In genomic region chr10:72332423-72333110, GRCh38 we compare ENCODE assay signal across 9 cellular contexts. TPM values are rescaled to one million over a fixed set of nuclear protein-coding genes. Genes with fewer than 3 reads are reported as not detected.
DNase-seq lines count a peak whose midpoint lies in the region; ATAC-seq, FAIRE-seq and TF ChIP-seq lines count a peak whose summit lies in the region.
"Had no signal": no experiment of that assay in that cellular context is flagged by ENCODE, and none has a peak within 500 bp of the region (broad histone marks: within the 10 kb centered on the region; RNA-seq: fewer than 3 reads in every experiment).

No MANE protein-coding gene starts in this region.

- intact Hi-C loops in mammary epithelial cell (cut with micrococcal nuclease) (no loop called here), natural killer cell (cut with micrococcal nuclease) (loop anchor here (1.0 kb wide), 1 partner anchor 72 kb away; no protein-coding TSS in a partner anchor)

- H3K4me3 ChIP-seq in ACC112 (ENCODE audit: low read depth, low read length) (no peak overlapping the region), Karpas-422 (ENCODE audit: low read length) (peak overlapping the region; percentile 60; the same call in 1 of the 2 replicates), mammary epithelial cell (replicated peaks in 1 of 3; ENCODE audit: insufficient read depth in 1 of 3, low read depth in 2 of 3, low read length in 3 of 3) (no peak overlapping the region)

- FAIRE-seq in GM19239 (lab: Jason Lieb, UNC), result no peak
- FAIRE-seq: islet of Langerhans had no signal

- H3K36me3 ChIP-seq in ACC112 (ENCODE audit: insufficient read depth, low read length) (peaks cover under 1% of the 10 kb centered on the region; the same call in 1 of the 2 replicates), Karpas-422 (ENCODE audit: insufficient read depth, low read length) (peaks cover 10% of the 10 kb centered on the region; the same call in 1 of the 2 replicates), mammary epithelial cell (ENCODE audit: insufficient read depth, low read length) (peaks cover 5% of the 10 kb centered on the region)

- peaks cover 53% of the 10 kb centered on the region for H3K4me1 ChIP-seq in ACC112 (ENCODE audit: control insufficient read depth, insufficient read depth, low read length, unreplicated experiment)
- peaks cover 93% of the 10 kb centered on the region for H3K4me1 ChIP-seq in Karpas-422 (ENCODE audit: low read length)
- peaks cover 87% of the 10 kb centered on the region for H3K4me1 ChIP-seq in mammary epithelial cell (ENCODE audit: insufficient read depth, low read length)

- CTCF ChIA-PET in mammary epithelial cell (lab: Charles Lee; ENCODE audit: low non-redundant PET), result no interaction called here

- H3K79me2 ChIP-seq in ACC112 (ENCODE audit: control insufficient read depth, insufficient read depth, low read length, unreplicated experiment), result no peaks in the 10 kb centered on the region
- no peaks in the 10 kb centered on the region for H3K79me2 ChIP-seq in Karpas-422 (ENCODE audit: low read length)
- peaks cover 23% of the 10 kb centered on the region for H3K79me2 ChIP-seq in mammary epithelial cell (ENCODE audit: insufficient read depth, low read length)

- H2AFZ ChIP-seq in ACC112 (ENCODE audit: low read length, unreplicated experiment), result no peak overlapping the region
- no peak overlapping the region for H2AFZ ChIP-seq in Karpas-422 (ENCODE audit: low read length)
- no peak overlapping the region for H2AFZ ChIP-seq in mammary epithelial cell (ENCODE audit: low read depth, low read length)

- peak overlapping the region; percentile 96 to 97 for H3K27ac Mint-ChIP-seq in natural killer cell

- dilution Hi-C loops in mammary epithelial cell (cut with HindIII; ENCODE audit: low sequenced_read_pairs), result loop anchor here (25.0 kb wide), 2 partner anchors 195 to 370 kb away; partner anchors contain the start of gene CHST3

- peak overlapping the region; percentile 65 for H3K4me3 Mint-ChIP-seq in natural killer cell

- 92% methylated on average over 6 of the region's 12 CpGs for WGBS in mammary epithelial cell (ENCODE audit: low coverage, missing lambda C conversion rate)

- H3K36me3 Mint-ChIP-seq in natural killer cell, result no peaks in the 10 kb centered on the region

- H3K27me3 Mint-ChIP-seq in natural killer cell (ENCODE audit: low read depth in 2 of 2), result no peaks in the 10 kb centered on the region

- TSS peak; percentile 53 for BruUV-seq in mammary epithelial cell (replicated peaks; lab: Mats Ljungman, UMichigan)

- H3K4me2 ChIP-seq in Karpas-422 (ENCODE audit: low read depth, low read length, poor library complexity, severe bottlenecking) (peak overlapping the region; percentile 71), mammary epithelial cell (ENCODE audit: insufficient read depth, low read depth, low read length) (peak overlapping the region; percentile 50)

- DNase-seq in Karpas-422 (no peak), mammary epithelial cell (no peak), natural killer cell (no peak), foreskin melanocyte (no peak), GM19239 (ENCODE audit: insufficient read length, low spot score) (no peak)

- H3K27ac ChIP-seq in ACC112 (ENCODE audit: low read depth, low read length) (peak overlapping the region; percentile 96), Karpas-422 (ENCODE audit: low read length) (peak overlapping the region; percentile 97), mammary epithelial cell (ENCODE audit: insufficient read depth, low read depth, low read length) (peak overlapping the region; percentile 88)

- H3K27me3 ChIP-seq in ACC112 (ENCODE audit: insufficient read depth, low read length), result no peaks in the 10 kb centered on the region
- H3K27me3 ChIP-seq in Karpas-422 (ENCODE audit: low read length), result no peaks in the 10 kb centered on the region
- no peaks in the 10 kb centered on the region for H3K27me3 ChIP-seq in mammary epithelial cell (ENCODE audit: insufficient read depth, low read length)

- H3K9me3 ChIP-seq in Karpas-422 (ENCODE audit: low read length) (no peaks in the 10 kb centered on the region), mammary epithelial cell (replicated peaks; ENCODE audit: insufficient read depth, low read length) (no peaks in the 10 kb centered on the region)

- no peaks in the 10 kb centered on the region for H4K20me1 ChIP-seq in Karpas-422 (ENCODE audit: insufficient read depth, low read depth, low read length)
- no peaks in the 10 kb centered on the region for H4K20me1 ChIP-seq in mammary epithelial cell (ENCODE audit: insufficient read depth, low read length)

- H3K9ac ChIP-seq in Karpas-422 (ENCODE audit: low read length) (peak overlapping the region; percentile 95), mammary epithelial cell (ENCODE audit: insufficient read depth, low read length) (peak overlapping the region; percentile 41)

- ATAC-seq in natural killer cell (no peak), HG03460 (IDR thresholded peaks at IDR 0.05; ENCODE audit: unreplicated experiment) (no peak), GM18907 (IDR thresholded peaks at IDR 0.05; ENCODE audit: unreplicated experiment) (no peak)

- TF ChIP-seq CTCF in mammary epithelial cell (conservative IDR thresholded peaks at IDR 0.05 in 1 of 2, IDR thresholded peaks at IDR 0.05 in 1 of 2; ENCODE audit: extremely low read depth in 1 of 2, insufficient read depth in 1 of 2, low read depth in 1 of 2, low read length in 2 of 2) (no peak), natural killer cell (IDR thresholded peaks at IDR 0.05) (no peak)

- peaks cover 81 to 92% of the 10 kb centered on the region in 2 donors for H3K4me1 Mint-ChIP-seq in natural killer cell

- H3K9me3 Mint-ChIP-seq in natural killer cell, result no peaks in the 10 kb centered on the region

- H3K9me2 ChIP-seq in Karpas-422 (replicated peaks; ENCODE audit: insufficient read depth, low read length), result no peaks in the 10 kb centered on the region

- in situ Hi-C loops in mammary epithelial cell (cut with MboI; ENCODE audit: low sequenced_read_pairs in 2 of 2), result loop anchor here (10.0 to 25.0 kb wide), 3 partner anchors 58 to 420 kb away; partner anchors contain the start of gene DDIT4 (in 1 of the 2)

RNA-seq across cellular contexts. Expression of gene DNAJB12, which starts 22.2 kb away (rescaled TPM):
- total RNA-seq in Karpas-422 (2014; rRNA removed; shearing (Covaris generic); ENCODE audit: low replicate concordance), result 36.1 and 37.4 TPM in 2 replicates
- total RNA-seq in mammary epithelial cell (10 to 100 TPM; 57.7 to 98.4 TPM), natural killer cell (10 to 100 TPM; 47.3 to 54.2 (median 48.7) TPM)
- 58.9 TPM for polyA plus RNA-seq in mammary epithelial cell
- polyA minus RNA-seq in mammary epithelial cell, result 60.1 TPM

RNA-seq across cellular contexts. Expression of gene DDIT4, which starts 58.8 kb away (rescaled TPM):
- total RNA-seq in Karpas-422 (2014; rRNA removed; shearing (Covaris generic); ENCODE audit: low replicate concordance), result 331 and 583 TPM in 2 replicates
- total RNA-seq in mammary epithelial cell, result 1,000 to 10,000 TPM in 1 of 2 donors, 100 to 1,000 TPM in 1; 772 to 1,235 TPM
- 542 TPM for polyA plus RNA-seq in mammary epithelial cell
- 521 TPM for polyA minus RNA-seq in mammary epithelial cell
- 100 to 1,000 TPM; 174 to 232 (median 200) TPM for total RNA-seq in natural killer cell
